In the genomic region with DNA sequence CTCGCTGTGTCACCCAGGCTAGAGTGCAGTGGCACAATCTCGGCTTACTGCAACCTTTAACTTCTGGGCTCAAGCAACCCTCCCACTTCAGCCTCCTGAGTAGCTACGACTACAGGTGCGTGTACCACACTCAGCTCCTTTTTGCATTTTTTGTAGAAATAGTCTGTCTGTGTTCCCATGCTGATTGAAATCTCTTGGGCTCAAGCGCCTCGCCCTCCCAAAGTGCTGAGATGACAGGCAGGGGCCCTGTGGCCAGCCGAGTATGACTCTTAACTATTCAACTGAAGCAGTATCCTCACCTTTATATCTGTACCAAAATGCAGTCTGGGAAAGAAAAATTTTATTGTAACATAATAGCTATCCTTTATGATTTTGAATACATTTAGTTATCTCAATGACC, we compare ENCODE assay signal across 1 cellular context.
TF ChIP-seq lines count a peak whose summit lies in the region.

No MANE protein-coding gene starts in this region.

TF ChIP-seq in K562, 482 proteins besides CTCF, POLR2A, EP300 and RAD21:
- TF ChIP-seq RBM34 (IDR thresholded peaks at IDR 0.05; ENCODE audit: borderline replicate concordance, insufficient read depth, low read length) (no peak), HNRNPLL (IDR thresholded peaks at IDR 0.05; ENCODE audit: low read depth, low read length, poor library complexity, severe bottlenecking) (no peak), SOX6 (IDR thresholded peaks at IDR 0.05) (no peak)
- TF ChIP-seq, protein P1, sequence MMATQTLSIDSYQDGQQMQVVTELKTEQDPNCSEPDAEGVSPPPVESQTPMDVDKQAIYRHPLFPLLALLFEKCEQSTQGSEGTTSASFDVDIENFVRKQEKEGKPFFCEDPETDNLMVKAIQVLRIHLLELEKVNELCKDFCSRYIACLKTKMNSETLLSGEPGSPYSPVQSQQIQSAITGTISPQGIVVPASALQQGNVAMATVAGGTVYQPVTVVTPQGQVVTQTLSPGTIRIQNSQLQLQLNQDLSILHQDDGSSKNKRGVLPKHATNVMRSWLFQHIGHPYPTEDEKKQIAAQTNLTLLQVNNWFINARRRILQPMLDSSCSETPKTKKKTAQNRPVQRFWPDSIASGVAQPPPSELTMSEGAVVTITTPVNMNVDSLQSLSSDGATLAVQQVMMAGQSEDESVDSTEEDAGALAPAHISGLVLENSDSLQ (IDR thresholded peaks at IDR 0.05) = peak; percentile 38; the same call in 1 of the 2 replicates
